ENCODE assay signal across 22 cellular contexts in genomic region chr11:8035225-8035846, GRCh38. TPM values are rescaled to one million over a fixed set of nuclear protein-coding genes. Genes with fewer than 3 reads are reported as not detected.
DNase-seq lines count a peak whose midpoint lies in the region; ATAC-seq and TF ChIP-seq lines count a peak whose summit lies in the region.
"Had no signal": no experiment of that assay in that cellular context is flagged by ENCODE, and none has a peak within 500 bp of the region (broad histone marks: within the 10 kb centered on the region; RNA-seq: fewer than 3 reads in every experiment).

No MANE protein-coding gene starts in this region.

- intact Hi-C loops in heart left ventricle (cut with DNase I) = loop anchor here in 2 of 10 donors (1.0 to 10.0 kb wide), 3 partner anchors 31 to 59 kb away; no protein-coding TSS in a partner anchor

- H3K27me3 Mint-ChIP-seq in type B pancreatic cell = peaks cover 17% of the 10 kb centered on the region
- H3K27me3 Mint-ChIP-seq in HFFc6 (ENCODE audit: insufficient read depth) = peaks cover 15% of the 10 kb centered on the region

- H3K27me3 ChIP-seq in heart left ventricle = peaks cover 0 to 3% (median 0%) of the 10 kb centered on the region in 9 donors

- H3K4me3 Mint-ChIP-seq in type B pancreatic cell = no peak overlapping the region
- H3K4me3 Mint-ChIP-seq in HFFc6 = no peak overlapping the region
- H3K4me3 Mint-ChIP-seq: activated naive CD4-positive, alpha-beta T cell treated with anti-CD3 and anti-CD28 coated beads, Interleukin-2, amount 10 ng/mL, durations not matched to agents 7 days and 5 days; activated T-cell treated with anti-CD3 and anti-CD28 coated beads, Interleukin-2, amount 50 U/mL, for 72 hours; dendritic cell treated with granulocyte-macrophage colony-stimulating factor and Interleukin-4, amounts not matched to agents 40 ng/mL and 50 ng/mL, for 4 days; immature natural killer cell; nephron progenitor cell; T-helper 17 cell had no signal

- WGBS in heart left ventricle, 4 donors = 48 to 65% (median 56%) methylated on average over 9 to 11 of the region's 11 CpGs

- no peaks in the 10 kb centered on the region for H3K36me3 ChIP-seq in heart left ventricle
- H3K36me3 ChIP-seq: HAP-1, prostate gland had no signal

- DNase-seq in coronary artery (ENCODE audit: low spot score) (peak; percentile 82), heart left ventricle (peak in 2 of 5 donors; percentile 53 to 84), omental fat pad (ENCODE audit: low spot score) (no peak), type B pancreatic cell (ENCODE audit: extremely low spot score, unreplicated experiment) (peak; percentile 62), NCI-H446 (lab: John Stamatoyannopoulos, UW) (no peak), ecto neural progenitor cell (ENCODE audit: low spot score) (no peak), HFFc6 (no peak)
- DNase-seq: activated naive CD4-positive, alpha-beta T cell treated with anti-CD3 and anti-CD28 coated beads, Interleukin-2, amount 10 ng/mL, durations not matched to agents 7 days and 5 days; activated T-cell treated with anti-CD3 and anti-CD28 coated beads, Interleukin-2, amount 50 U/mL, for 72 hours; amygdala; C1 segment of cervical spinal cord; Calu3; immature natural killer cell; mucosa of descending colon; NCI-H1092; NCI-H187 treated with DMSO at 0.1 percent for 48 hours; nephron progenitor cell; substantia nigra; T-helper 17 cell had no signal

- H3K27ac ChIP-seq in coronary artery (peak overlapping the region in 1 of 2 donors; percentile 54), heart left ventricle (peak overlapping the region in 9 of 12 donors; percentile 11 to 75 (median 50))

- TF ChIP-seq CTCF in coronary artery (IDR thresholded peaks at IDR 0.05) (no peak), heart left ventricle (IDR thresholded peaks at IDR 0.05) (no peak), omental fat pad (IDR thresholded peaks at IDR 0.05) (no peak), type B pancreatic cell (conservative IDR thresholded peaks at IDR 0.05) (no peak), HFFc6 (IDR thresholded peaks at IDR 0.05) (no peak)

- H3K27ac Mint-ChIP-seq in type B pancreatic cell (peak overlapping the region; percentile 37), HFFc6 (no peak overlapping the region)
- H3K27ac Mint-ChIP-seq: activated naive CD4-positive, alpha-beta T cell treated with anti-CD3 and anti-CD28 coated beads, Interleukin-2, amount 10 ng/mL, durations not matched to agents 7 days and 5 days; activated T-cell treated with anti-CD3 and anti-CD28 coated beads, Interleukin-2, amount 50 U/mL, for 72 hours; dendritic cell treated with granulocyte-macrophage colony-stimulating factor and Interleukin-4, amounts not matched to agents 40 ng/mL and 50 ng/mL, for 4 days; immature natural killer cell; nephron progenitor cell; T-helper 17 cell had no signal

- ATAC-seq in heart left ventricle (peak; percentile 75 to 88 (median 84)), omental fat pad (ENCODE audit: low FRiP score) (peak; percentile 27)
- ATAC-seq: activated T-cell treated with anti-CD3 and anti-CD28 coated beads, Interleukin-2, amount 50 U/mL, for 72 hours; mucosa of descending colon; T-helper 17 cell had no signal

- H3K4me1 ChIP-seq in heart left ventricle = peaks cover 0 to 40% (median 14%) of the 10 kb centered on the region in 12 donors
- H3K4me1 ChIP-seq: HAP-1, prostate gland had no signal

- H3K4me1 Mint-ChIP-seq in type B pancreatic cell (ENCODE audit: unreplicated experiment) (peaks cover 19% of the 10 kb centered on the region), HFFc6 (ENCODE audit: low read depth) (peaks cover 14% of the 10 kb centered on the region)

- no peak for TF ChIP-seq POLR2A in heart left ventricle (IDR thresholded peaks at IDR 0.05)

- H3K9me3 Mint-ChIP-seq in type B pancreatic cell (no peaks in the 10 kb centered on the region), HFFc6 (no peaks in the 10 kb centered on the region)
- H3K9me3 Mint-ChIP-seq: activated naive CD4-positive, alpha-beta T cell treated with anti-CD3 and anti-CD28 coated beads, Interleukin-2, amount 10 ng/mL, durations not matched to agents 7 days and 5 days; activated T-cell treated with anti-CD3 and anti-CD28 coated beads, Interleukin-2, amount 50 U/mL, for 72 hours; dendritic cell treated with granulocyte-macrophage colony-stimulating factor and Interleukin-4, amounts not matched to agents 40 ng/mL and 50 ng/mL, for 4 days; immature natural killer cell; nephron progenitor cell had no signal

- no peaks in the 10 kb centered on the region for H3K36me3 Mint-ChIP-seq in type B pancreatic cell
- H3K36me3 Mint-ChIP-seq in HFFc6 (ENCODE audit: low read depth) = no peaks in the 10 kb centered on the region
- H3K36me3 Mint-ChIP-seq: activated naive CD4-positive, alpha-beta T cell treated with anti-CD3 and anti-CD28 coated beads, Interleukin-2, amount 10 ng/mL, durations not matched to agents 7 days and 5 days; immature natural killer cell had no signal

- H3K9me3 ChIP-seq in heart left ventricle = no peaks in the 10 kb centered on the region
- H3K9me3 ChIP-seq: HAP-1, mucosa of descending colon, prostate gland had no signal

- H3K4me3 ChIP-seq in coronary artery (no peak overlapping the region), heart left ventricle (no peak overlapping the region)
- H3K4me3 ChIP-seq: HAP-1, mucosa of descending colon, prostate gland had no signal

RNA-seq across cellular contexts. Expression of gene TUB, which starts 45.7 kb away (rescaled TPM):
- total RNA-seq in heart left ventricle (10 to 100 TPM; 11.7 to 38.8 (median 18.9) TPM), omental fat pad (10 to 100 TPM in 3 of 4 donors, 1 to 10 TPM in 1; 8.9 to 24.4 (median 12.6) TPM), type B pancreatic cell (ENCODE audit: low replicate concordance) (11.5 and 28.8 TPM in 2 replicates)
- polyA plus RNA-seq in heart left ventricle = 1 to 10 TPM; 4.7 to 5.7 TPM
- total RNA-seq in HFFc6 (2021; fragmentation: NEBNext Ultra II Directional; extraction: Animal tissue kit (Norgen Biotek cat#: 25700)) = 10 to 100 TPM in 1 of 6 experiments, 1 to 10 TPM in 5; 1.7 to 10.1 (median 1.8) TPM
- polyA plus RNA-seq: immature natural killer cell had no signal

RNA-seq across cellular contexts. Expression of gene EIF3F, which starts 48.2 kb away (rescaled TPM):
- total RNA-seq in heart left ventricle (100 to 1,000 TPM; 134 to 181 (median 147) TPM), omental fat pad (100 to 1,000 TPM; 140 to 157 (median 154) TPM), type B pancreatic cell (ENCODE audit: low replicate concordance) (256 and 324 TPM in 2 replicates)
- 100 to 1,000 TPM; 103 to 434 TPM for polyA plus RNA-seq in heart left ventricle
- 100 to 1,000 TPM; 312 to 407 (median 344) TPM for total RNA-seq in HFFc6 (2021; fragmentation: NEBNext Ultra II Directional; extraction: Animal tissue kit (Norgen Biotek cat#: 25700))

Comparison
In these comparisons a context has a peak if more than half of its experiments do, and no peak if none do; other contexts are left out.
1. DNase-seq: peak in coronary artery (single experiment) and type B pancreatic cell (single experiment); none in omental fat pad (single experiment), NCI-H446 (0 of 2), ecto neural progenitor cell (single experiment) and HFFc6 (single experiment).